ENCODE assay signal across 23 cellular contexts in genomic region chr20:19824861-19825260, GRCh38.
DNase-seq lines count a peak whose midpoint lies in the region; ATAC-seq, FAIRE-seq and TF ChIP-seq lines count a peak whose summit lies in the region.
"Had no signal": no experiment of that assay in that cellular context is flagged by ENCODE, and none has a peak within 500 bp of the region (broad histone marks: within the 10 kb centered on the region; RNA-seq: fewer than 3 reads in every experiment).

No MANE protein-coding gene starts in this region.

- H3K18ac ChIP-seq in mesendoderm (ENCODE audit: low read length), result no peak overlapping the region

- H3K27me3 Mint-ChIP-seq in HFFc6 (ENCODE audit: insufficient read depth), result peaks cover 2% of the 10 kb centered on the region
- H3K27me3 Mint-ChIP-seq: CD4-positive, alpha-beta T cell had no signal

- BruUV-seq in A673 (replicated peaks; lab: Mats Ljungman, UMichigan), result no TSS peak

- H4K5ac ChIP-seq in mesendoderm (ENCODE audit: low read length), result no peak overlapping the region

- peak overlapping the region; percentile 26 for H3K23ac ChIP-seq in mesendoderm (ENCODE audit: low read length)

- peak overlapping the region in 1 of 2 experiments; percentile 50; a peak in 4 of 6 replicates for H3K27ac ChIP-seq in A549
- H3K27ac ChIP-seq in mesendoderm (ENCODE audit: low read depth, low read length), result no peak overlapping the region
- H3K27ac ChIP-seq in A673 (ENCODE audit: low read depth, low read length, poor library complexity, severe bottlenecking), result no peak overlapping the region
- H3K27ac ChIP-seq in tibial artery, result no peak overlapping the region
- H3K27ac ChIP-seq: RWPE1 had no signal

- no peaks in the 10 kb centered on the region; the same call in 1 of the 2 replicates for H3K36me3 Mint-ChIP-seq in HFFc6 (ENCODE audit: low read depth)

- no peak overlapping the region for H3K56ac ChIP-seq in mesendoderm (ENCODE audit: low read length)

- CTCF ChIA-PET in A549 (lab: Yijun Ruan, JAX) (interaction anchor here (1.0 to 1.5 kb wide), 2 partner anchors 9 to 39 kb away, joined by 3 to 5 read pairs; no protein-coding TSS in a partner anchor), A673 (lab: Charles Lee) (no interaction called here)

- TF ChIP-seq POLR2A in A549 (IDR thresholded peaks at IDR 0.05; ENCODE audit: low read length), result no peak

- POLR2A ChIA-PET in A549 (lab: Yijun Ruan, JAX), result no interaction called here
- POLR2A ChIA-PET in A673 (lab: Charles Lee; ENCODE audit: low non-redundant PET), result no interaction called here

- peaks cover 21% of the 10 kb centered on the region for H3K4me1 ChIP-seq in A549
- H3K4me1 ChIP-seq in mesendoderm (ENCODE audit: control insufficient read depth, low read depth, low read length), result no peaks in the 10 kb centered on the region
- H3K4me1 ChIP-seq in A673 (ENCODE audit: insufficient read depth, low read length, poor library complexity, severe bottlenecking), result peaks cover 68% of the 10 kb centered on the region
- H3K4me1 ChIP-seq in tibial artery, result no peaks in the 10 kb centered on the region

- H3K9me3 Mint-ChIP-seq in HFFc6, result no peaks in the 10 kb centered on the region
- H3K9me3 Mint-ChIP-seq: activated T-cell treated with anti-CD3 and anti-CD28 coated beads, Interleukin-2, amount 50 U/mL, for 24 hours; CD4-positive, alpha-beta T cell had no signal

- no peak overlapping the region for H2BK15ac ChIP-seq in mesendoderm (replicated peaks; ENCODE audit: low read depth)

- H3K79me2 ChIP-seq in mesendoderm (ENCODE audit: control insufficient read depth, insufficient read depth, low read length), result no peaks in the 10 kb centered on the region

- FAIRE-seq in A549 (lab: Jason Lieb, UNC), result no peak
- no peak for FAIRE-seq in frontal cortex (lab: Jason Lieb, UNC)
- FAIRE-seq: endothelial cell of umbilical vein, GM12892, H54 had no signal

- TF ChIP-seq RAD21 in A549 (conservative IDR thresholded peaks at IDR 0.05 in 1 of 2, IDR thresholded peaks at IDR 0.05 in 1 of 2), result no peak

- H2BK120ac ChIP-seq in mesendoderm (ENCODE audit: low read depth, low read length), result no peak overlapping the region

- H3K4me2 ChIP-seq in A549, result no peak overlapping the region
- H3K4me2 ChIP-seq in mesendoderm (ENCODE audit: low read length), result no peak overlapping the region

- H3K9me3 ChIP-seq in A549 (no peaks in the 10 kb centered on the region), A673 (ENCODE audit: low read depth, low read length, poor library complexity, severe bottlenecking) (no peaks in the 10 kb centered on the region), tibial artery (no peaks in the 10 kb centered on the region)

- H4K8ac ChIP-seq in mesendoderm (ENCODE audit: low read depth, low read length), result no peak overlapping the region

- no peaks in the 10 kb centered on the region for H3K27me3 ChIP-seq in mesendoderm (ENCODE audit: insufficient read depth, low read length, poor library complexity)
- no peaks in the 10 kb centered on the region for H3K27me3 ChIP-seq in A673 (replicated peaks; ENCODE audit: insufficient read depth, low read depth, low read length, poor library complexity)
- no peaks in the 10 kb centered on the region for H3K27me3 ChIP-seq in tibial artery

- H3K9ac ChIP-seq in mesendoderm (ENCODE audit: low read length), result no peak overlapping the region

- H3K4me1 Mint-ChIP-seq in HFFc6 (ENCODE audit: low read depth), result peaks cover 63% of the 10 kb centered on the region

- 89% methylated on average over 3 of the region's 3 CpGs for WGBS in A549 (ENCODE audit: missing lambda C conversion rate)
- WGBS in mesendoderm (ENCODE audit: extremely low coverage, insufficient coverage, low lambda C conversion rate), result no CpG with 5 or more reads among the region's 3 CpGs

- H2AK5ac ChIP-seq in mesendoderm (ENCODE audit: low read length), result no peak overlapping the region

- H3K4ac ChIP-seq in mesendoderm (ENCODE audit: low read depth, low read length), result no peak overlapping the region

- H3K4me3 Mint-ChIP-seq in HFFc6, result no peak overlapping the region
- H3K4me3 Mint-ChIP-seq: activated CD8-positive, alpha-beta T cell treated with anti-CD3 and anti-CD28 coated beads, Interleukin-2, amount 10 ng/mL, durations not matched to agents 7 days and 5 days; activated T-cell treated with anti-CD3 and anti-CD28 coated beads, Interleukin-2, amount 50 U/mL, for 24 hours; CD4-positive, alpha-beta T cell had no signal

- ATAC-seq in A549 (peak; percentile 15 to 31; a peak in 1 of 6 replicates), esophagus mucosa (peak; percentile 34), GM19395 (IDR thresholded peaks at IDR 0.05; ENCODE audit: unreplicated experiment) (no peak)
- ATAC-seq: activated CD8-positive, alpha-beta T cell treated with anti-CD3 and anti-CD28 coated beads, Interleukin-2, amount 10 ng/mL, durations not matched to agents 7 days and 5 days had no signal

- no peak for DNase-seq in A549 (ENCODE audit: low read depth in 1 of 2, low spot score in 1 of 2)
- peak; percentile 27 for DNase-seq in HFFc6
- DNase-seq in mesendoderm, result no peak
- DNase-seq in A673 (ENCODE audit: low spot score), result no peak
- no peak for DNase-seq in tibial artery
- DNase-seq in frontal cortex (ENCODE audit: low spot score in 2 of 2), result no peak
- DNase-seq: activated CD8-positive, alpha-beta T cell treated with anti-CD3 and anti-CD28 coated beads, Interleukin-2, amount 10 ng/mL, durations not matched to agents 7 days and 5 days; activated naive CD4-positive, alpha-beta T cell; activated T-cell treated with anti-CD3 and anti-CD28 coated beads, Interleukin-2, amount 50 U/mL, for 24 hours; caudate nucleus; CD4-positive, alpha-beta T cell; kidney glomerular epithelial cell; NCI-H1105 treated with DMSO at 0.1 percent for 48 hours; NCI-H2107; NCI-H510A treated with DMSO at 0.1 percent for 48 hours; stimulated activated CD4-positive, alpha-beta T cell treated with anti-CD3 and anti-CD28 coated beads, Interleukin-4, amount 100 ng/mL, for 4 hours; T-helper 9 cell had no signal

- H2BK5ac ChIP-seq in mesendoderm (ENCODE audit: low read length), result no peak overlapping the region

- peak overlapping the region; percentile 57 for H3K27ac Mint-ChIP-seq in HFFc6
- H3K27ac Mint-ChIP-seq: activated CD8-positive, alpha-beta T cell treated with anti-CD3 and anti-CD28 coated beads, Interleukin-2, amount 10 ng/mL, durations not matched to agents 7 days and 5 days; activated T-cell treated with anti-CD3 and anti-CD28 coated beads, Interleukin-2, amount 50 U/mL, for 24 hours; CD4-positive, alpha-beta T cell had no signal

- H3K79me1 ChIP-seq in mesendoderm (ENCODE audit: low read length), result no peaks in the 10 kb centered on the region

- H3K4me3 ChIP-seq in A549, result no peak overlapping the region
- no peak overlapping the region for H3K4me3 ChIP-seq in mesendoderm (ENCODE audit: low read length)
- H3K4me3 ChIP-seq in A673 (ENCODE audit: low read depth, low read length, poor library complexity, severe bottlenecking), result no peak overlapping the region
- H3K4me3 ChIP-seq in tibial artery, result no peak overlapping the region

- TF ChIP-seq CTCF in A549 (IDR thresholded peaks at IDR 0.05) (no peak), HFFc6 (IDR thresholded peaks at IDR 0.05) (no peak), A673 (conservative IDR thresholded peaks at IDR 0.05; ENCODE audit: low read depth, low read length) (no peak), tibial artery (IDR thresholded peaks at IDR 0.05) (no peak)

- TF ChIP-seq EP300 in A549 (IDR thresholded peaks at IDR 0.05), result no peak

- H3K36me3 ChIP-seq in mesendoderm (ENCODE audit: control insufficient read depth, insufficient read depth, low read length) (no peaks in the 10 kb centered on the region), A673 (ENCODE audit: insufficient read depth, low read length, poor library complexity, severe bottlenecking) (no peaks in the 10 kb centered on the region), tibial artery (peaks cover 0 to 5% (median 0%) of the 10 kb centered on the region in 3 donors)

- intact Hi-C loops in A673 (cut with micrococcal nuclease; ENCODE audit: unreplicated experiment) (no loop called here), tibial artery (cut with DNase I; ENCODE audit: low total_unique reads) (no loop called here)

TF ChIP-seq in A549, 52 proteins besides CTCF, POLR2A, EP300 and RAD21:
- TF ChIP-seq FOSL2 (IDR thresholded peaks at IDR 0.05) (no peak), FOSL2 (CRISPR knock-in tag; IDR thresholded peaks at IDR 0.05) (peak; percentile 35; the same call in 1 of the 2 replicates), RFX5 (IDR thresholded peaks at IDR 0.05) (no peak)
